In genomic region chr15:27873039-27873438, GRCh38 we compare ENCODE assay signal across 39 cellular contexts.
"Had no signal": no experiment of that assay in that cellular context is flagged by ENCODE, and none has a peak within 500 bp of the region (broad histone marks: within the 10 kb centered on the region; RNA-seq: fewer than 3 reads in every experiment).

No MANE protein-coding gene starts in this region.

- H3K4me1 Mint-ChIP-seq: activated B cell treated with CpG ODN at 0.5 μM for 24 hours; activated CD4-positive, alpha-beta T cell treated with anti-CD3 and anti-CD28 coated beads, Interleukin-2, amount 10 ng/mL, durations not matched to agents 24 days and 14 days; activated naive CD8-positive, alpha-beta T cell treated with anti-CD3 and anti-CD28 coated beads for 36 hours; activated T-helper 17 cell treated with anti-CD3 and anti-CD28 coated beads, Interleukin-2, amount 50 U/mL, for 72 hours; central memory CD8-positive, alpha-beta T cell had no signal

- H3K36me3 ChIP-seq: adrenal gland, brain microvascular endothelial cell, breast epithelium had no signal

- FAIRE-seq: astrocyte, TTC549 had no signal

- ATAC-seq: activated CD8-positive, alpha-beta T cell treated with anti-CD3 and anti-CD28 coated beads for 36 hours; activated naive CD4-positive, alpha-beta T cell treated with anti-CD3 and anti-CD28 coated beads, Interleukin-2, amount 50 U/mL, for 72 hours; activated T-cell treated with anti-CD3 and anti-CD28 coated beads, Interleukin-2, amount 50 U/mL, for 4 hours; activated T-cell treated with anti-CD3 and anti-CD28 coated beads, Interleukin-2, amount 50 U/mL, for 72 hours; activated T-helper 17 cell treated with anti-CD3 and anti-CD28 coated beads, Interleukin-2, amount 50 U/mL, for 72 hours; body of pancreas had no signal

- H3K4me3 Mint-ChIP-seq: activated B cell treated with CpG ODN at 0.5 μM for 24 hours; activated CD4-positive, alpha-beta memory T cell treated with anti-CD3 and anti-CD28 coated beads for 36 hours; activated CD4-positive, alpha-beta T cell treated with anti-CD3 and anti-CD28 coated beads, Interleukin-2, amount 10 ng/mL, durations not matched to agents 24 days and 14 days; activated CD8-positive, alpha-beta T cell treated with anti-CD3 and anti-CD28 coated beads for 36 hours; activated naive CD4-positive, alpha-beta T cell treated with anti-CD3 and anti-CD28 coated beads for 36 hours; activated naive CD8-positive, alpha-beta T cell treated with anti-CD3 and anti-CD28 coated beads for 36 hours; activated T-cell treated with anti-CD3 and anti-CD28 coated beads, Interleukin-2, amount 50 U/mL, for 4 hours; activated T-cell treated with anti-CD3 and anti-CD28 coated beads, Interleukin-2, amount 50 U/mL, for 72 hours; activated T-helper 1 cell treated with anti-CD3 and anti-CD28 coated beads, Interleukin-12 subunit alpha, Interleukin-12 subunit beta, Interleukin-2, Interleukin-4 antibody, amounts not matched to agents 30 ng/mL and 10 ng/mL and 1 ng/mL, durations not matched to agents 14 hours and 24 hours and 36 hours; activated T-helper 17 cell treated with anti-CD3 and anti-CD28 coated beads, Interleukin-2, amount 50 U/mL, for 72 hours; central memory CD8-positive, alpha-beta T cell; T-helper 1 cell treated with Interleukin-12 subunit alpha and Interleukin-12 subunit beta and Interleukin-4 antibody, amounts not matched to agents 30 μg/mL and 1 μg/mL, for 36 hours; T-helper 2 cell treated with Interferon-gamma antibody and Interleukin-4, amounts not matched to agents 5 μg/mL and 100 μg/mL, for 36 hours had no signal

- H3K36me3 Mint-ChIP-seq: activated CD4-positive, alpha-beta memory T cell treated with anti-CD3 and anti-CD28 coated beads for 36 hours; activated naive CD4-positive, alpha-beta T cell treated with anti-CD3 and anti-CD28 coated beads, Interleukin-2, amount 50 U/mL, for 72 hours; activated naive CD8-positive, alpha-beta T cell treated with anti-CD3 and anti-CD28 coated beads for 36 hours had no signal

- H3K4me1 ChIP-seq: adrenal gland, body of pancreas, breast epithelium had no signal

- H3K27me3 Mint-ChIP-seq: activated B cell treated with CpG ODN at 0.5 μM for 24 hours; activated CD4-positive, alpha-beta memory T cell treated with anti-CD3 and anti-CD28 coated beads for 36 hours; activated CD4-positive, alpha-beta T cell treated with anti-CD3 and anti-CD28 coated beads, Interleukin-2, amount 10 ng/mL, durations not matched to agents 24 days and 14 days; activated CD8-positive, alpha-beta T cell treated with anti-CD3 and anti-CD28 coated beads for 36 hours; activated T-helper 17 cell treated with anti-CD3 and anti-CD28 coated beads, Interleukin-2, amount 50 U/mL, for 72 hours; central memory CD8-positive, alpha-beta T cell had no signal

- DNase-seq: activated B cell treated with CpG ODN at 0.5 μM for 24 hours; activated CD4-positive, alpha-beta memory T cell treated with anti-CD3 and anti-CD28 coated beads for 36 hours; activated CD4-positive, alpha-beta T cell treated with anti-CD3 and anti-CD28 coated beads for 4 hours; activated CD4-positive, alpha-beta T cell treated with anti-CD3 and anti-CD28 coated beads, Interleukin-2, amount 50 U/mL, for 1 hour; activated CD4-positive, alpha-beta T cell treated with anti-CD3 and anti-CD28 coated beads, Interleukin-2, amount 50 U/mL, for 4 hours; activated CD4-positive, CD25-positive, alpha-beta regulatory T cell treated with anti-CD3 and anti-CD28 coated beads, Interleukin-2, amount 50 U/mL, for 72 hours; activated CD8-positive, alpha-beta memory T cell treated with anti-CD3 and anti-CD28 coated beads, Interleukin-2, amount 50 U/mL, for 4 hours; activated CD8-positive, alpha-beta T cell treated with anti-CD3 and anti-CD28 coated beads for 36 hours; activated effector memory CD4-positive, alpha-beta T cell treated with anti-CD3 and anti-CD28 coated beads, Interleukin-2, amount 50 U/mL, for 16 hours; activated gamma-delta T cell treated with Interleukin-2 at 50 U/mL for 16 hours; activated naive CD4-positive, alpha-beta T cell; activated naive CD4-positive, alpha-beta T cell treated with anti-CD3 and anti-CD28 coated beads for 36 hours; activated naive CD4-positive, alpha-beta T cell treated with anti-CD3 and anti-CD28 coated beads, Interleukin-2, amount 50 U/mL, for 16 hours; activated naive CD8-positive, alpha-beta T cell treated with anti-CD3 and anti-CD28 coated beads for 36 hours; activated T-cell treated with anti-CD3 and anti-CD28 coated beads for 4 hours; activated T-cell treated with anti-CD3 and anti-CD28 coated beads, Interleukin-2, amount 50 U/mL, for 1 hour; activated T-cell treated with anti-CD3 and anti-CD28 coated beads, Interleukin-2, amount 50 U/mL, for 4 hours; activated T-cell treated with anti-CD3 and anti-CD28 coated beads, Interleukin-2, amount 50 U/mL, for 72 hours; adrenal gland; amniotic stem cell; aorta; body of pancreas; brain microvascular endothelial cell; caudate nucleus; cerebellar nuclear complex; T-helper 1 cell; T-helper 2 cell; T-helper 9 cell had no signal

- H3K27ac ChIP-seq: adrenal gland, body of pancreas, brain microvascular endothelial cell, breast epithelium, VCaP had no signal

- H3K4me3 ChIP-seq: adrenal gland, body of pancreas, breast epithelium had no signal

- H3K9me3 ChIP-seq: adrenal gland, body of pancreas, breast epithelium had no signal

- H3K27me3 ChIP-seq: adrenal gland, body of pancreas, brain microvascular endothelial cell, breast epithelium had no signal

- H3K27ac Mint-ChIP-seq: activated B cell treated with CpG ODN at 0.5 μM for 24 hours; activated CD4-positive, alpha-beta memory T cell treated with anti-CD3 and anti-CD28 coated beads for 36 hours; activated CD4-positive, alpha-beta T cell treated with anti-CD3 and anti-CD28 coated beads, Interleukin-2, amount 10 ng/mL, durations not matched to agents 24 days and 14 days; activated CD8-positive, alpha-beta T cell treated with anti-CD3 and anti-CD28 coated beads for 36 hours; activated naive CD4-positive, alpha-beta T cell treated with anti-CD3 and anti-CD28 coated beads for 36 hours; activated naive CD4-positive, alpha-beta T cell treated with anti-CD3 and anti-CD28 coated beads, Interleukin-2, amount 50 U/mL, for 72 hours; activated naive CD8-positive, alpha-beta T cell treated with anti-CD3 and anti-CD28 coated beads for 36 hours; activated T-cell treated with anti-CD3 and anti-CD28 coated beads, Interleukin-2, amount 50 U/mL, for 72 hours; activated T-helper 1 cell treated with anti-CD3 and anti-CD28 coated beads, Interleukin-12 subunit alpha, Interleukin-12 subunit beta, Interleukin-2, Interleukin-4 antibody, amounts not matched to agents 30 ng/mL and 10 ng/mL and 1 ng/mL, durations not matched to agents 14 hours and 24 hours and 36 hours; activated T-helper 17 cell treated with anti-CD3 and anti-CD28 coated beads, Interleukin-2, amount 50 U/mL, for 72 hours; T-helper 1 cell treated with Interleukin-12 subunit alpha and Interleukin-12 subunit beta and Interleukin-4 antibody, amounts not matched to agents 30 μg/mL and 1 μg/mL, for 36 hours; T-helper 2 cell treated with Interferon-gamma antibody and Interleukin-4, amounts not matched to agents 5 μg/mL and 100 μg/mL, for 36 hours had no signal

- H3K9me3 Mint-ChIP-seq: activated B cell treated with CpG ODN at 0.5 μM for 24 hours; activated CD4-positive, alpha-beta memory T cell treated with anti-CD3 and anti-CD28 coated beads for 36 hours; activated CD4-positive, alpha-beta T cell treated with anti-CD3 and anti-CD28 coated beads, Interleukin-2, amount 10 ng/mL, durations not matched to agents 24 days and 14 days; activated CD8-positive, alpha-beta T cell treated with anti-CD3 and anti-CD28 coated beads for 36 hours; activated naive CD8-positive, alpha-beta T cell treated with anti-CD3 and anti-CD28 coated beads for 36 hours; activated T-helper 1 cell treated with anti-CD3 and anti-CD28 coated beads, Interleukin-12 subunit alpha, Interleukin-12 subunit beta, Interleukin-2, Interleukin-4 antibody, amounts not matched to agents 30 ng/mL and 10 ng/mL and 1 ng/mL, durations not matched to agents 14 hours and 24 hours and 36 hours; T-helper 1 cell treated with Interleukin-12 subunit alpha and Interleukin-12 subunit beta and Interleukin-4 antibody, amounts not matched to agents 30 μg/mL and 1 μg/mL, for 36 hours had no signal
